In the genomic region with DNA sequence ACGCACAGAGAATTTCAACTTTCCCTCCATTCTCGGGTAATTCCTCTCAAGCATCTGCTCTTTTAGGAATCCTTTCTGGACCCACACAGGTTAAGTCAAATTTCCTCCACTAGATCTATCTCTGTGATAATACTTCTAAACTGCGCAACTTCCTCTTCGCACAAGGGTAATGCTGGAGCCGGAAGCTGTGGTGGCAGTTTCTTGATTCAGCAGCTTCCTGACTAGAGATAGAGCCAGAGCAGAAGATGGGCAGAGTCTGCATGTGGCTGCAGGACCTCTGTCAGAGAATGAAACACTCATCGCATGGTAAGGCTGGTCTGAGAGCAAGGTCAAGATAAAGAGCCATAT, we compare ENCODE assay signal across 8 cellular contexts. TPM values are rescaled to one million over a fixed set of nuclear protein-coding genes. Genes with fewer than 3 reads are reported as not detected.
DNase-seq lines count a peak whose midpoint lies in the region; ATAC-seq and TF ChIP-seq lines count a peak whose summit lies in the region.

No MANE protein-coding gene starts in this region.

- intact Hi-C loops in CD8-positive, alpha-beta T cell (cut with DNase I, micrococcal nuclease): loop anchor here (1.0 to 5.0 kb wide), 8 partner anchors 20 to 130 kb away; a partner anchor contains a TSS
- intact Hi-C loops in left lung (cut with DNase I): no loop called here
- intact Hi-C loops in esophagus muscularis mucosa (cut with DNase I): no loop called here

- no peaks in the 10 kb centered on the region for H3K27me3 ChIP-seq in CD8-positive, alpha-beta T cell (ENCODE audit: insufficient read depth, low read length)
- H3K27me3 ChIP-seq in Karpas-422 (ENCODE audit: low read length) (no peaks in the 10 kb centered on the region), left lung (no peaks in the 10 kb centered on the region), esophagus muscularis mucosa (no peaks in the 10 kb centered on the region)

- CTCF ChIA-PET in CD8-positive, alpha-beta T cell (lab: Charles Lee): interaction anchor here (0.9 to 6.6 kb wide), 7 partner anchors 11 to 130 kb away, joined by 3 to 43 read pairs (median 3); a partner anchor contains a TSS

- peaks cover 15% of the 10 kb centered on the region for H3K36me3 Mint-ChIP-seq in CD8-positive, alpha-beta T cell

- peak overlapping the region; percentile 41 for H3K4me3 ChIP-seq in CD8-positive, alpha-beta T cell (ENCODE audit: low read depth, low read length)
- H3K4me3 ChIP-seq in Karpas-422 (ENCODE audit: low read length): peak overlapping the region; percentile 77
- H3K4me3 ChIP-seq in left lung: peak overlapping the region in 1 of 2 donors; percentile 5
- no peak overlapping the region for H3K4me3 ChIP-seq in esophagus muscularis mucosa

- H3K27ac Mint-ChIP-seq in CD8-positive, alpha-beta T cell: peak overlapping the region; percentile 95

- POLR2A ChIA-PET in CD8-positive, alpha-beta T cell (lab: Charles Lee): interaction anchor here (0.6 to 8.3 kb wide), 15 partner anchors 8 to 182 kb away, joined by 3 to 130 read pairs (median 5); a partner anchor contains a TSS

- H3K27me3 Mint-ChIP-seq in CD8-positive, alpha-beta T cell (ENCODE audit: low read depth): no peaks in the 10 kb centered on the region

- H3K9ac ChIP-seq in Karpas-422 (ENCODE audit: low read length): peak overlapping the region; percentile 79

- H3K9me3 Mint-ChIP-seq in CD8-positive, alpha-beta T cell: no peaks in the 10 kb centered on the region

- DNase-seq in CD8-positive, alpha-beta T cell: peak; percentile 63 to 89 (median 75)
- DNase-seq in Karpas-422 (peak; percentile 93), left lung (peak; percentile 73 to 78), esophagus muscularis mucosa (ENCODE audit: extremely low spot score) (no peak), occipital lobe (lab: John Stamatoyannopoulos, UW) (no peak)
- DNase-seq in activated CD8-positive, alpha-beta memory T cell treated with anti-CD3 and anti-CD28 coated beads, Interleukin-2, amount 50 U/mL, for 4 hours: peak; percentile 69
- peak; percentile 50 to 86 (median 82) for DNase-seq in stimulated activated naive CD4-positive, alpha-beta T cell (lab: John Stamatoyannopoulos, UW)

- no peak for TF ChIP-seq EP300 in esophagus muscularis mucosa (IDR thresholded peaks at IDR 0.05)

- peak overlapping the region; percentile 94 for H3K4me3 Mint-ChIP-seq in CD8-positive, alpha-beta T cell

- no peaks in the 10 kb centered on the region for H4K20me1 ChIP-seq in Karpas-422 (ENCODE audit: insufficient read depth, low read depth, low read length)

- no peaks in the 10 kb centered on the region for H3K36me3 ChIP-seq in CD8-positive, alpha-beta T cell (ENCODE audit: insufficient read depth, low read length)
- H3K36me3 ChIP-seq in Karpas-422 (ENCODE audit: insufficient read depth, low read length) (peaks cover 7% of the 10 kb centered on the region; the same call in 1 of the 2 replicates), left lung (no peaks in the 10 kb centered on the region), esophagus muscularis mucosa (no peaks in the 10 kb centered on the region)

- no peak overlapping the region for H2AFZ ChIP-seq in Karpas-422 (ENCODE audit: low read length)

- peak overlapping the region; percentile 55 for H3K27ac ChIP-seq in CD8-positive, alpha-beta T cell (ENCODE audit: low read depth, low read length)
- H3K27ac ChIP-seq in Karpas-422 (ENCODE audit: low read length): peak overlapping the region; percentile 79
- H3K27ac ChIP-seq in left lung: peak overlapping the region; percentile 39 to 89
- peak overlapping the region in 2 of 4 donors; percentile 30 to 36 for H3K27ac ChIP-seq in esophagus muscularis mucosa (replicated peaks in 1 of 4)

- H3K9me3 ChIP-seq in CD8-positive, alpha-beta T cell (ENCODE audit: low read length): no peaks in the 10 kb centered on the region
- H3K9me3 ChIP-seq in Karpas-422 (ENCODE audit: low read length) (no peaks in the 10 kb centered on the region), left lung (no peaks in the 10 kb centered on the region), esophagus muscularis mucosa (no peaks in the 10 kb centered on the region)

- WGBS in esophagus muscularis mucosa: 75% methylated on average over 6 of the region's 6 CpGs

- peak overlapping the region; percentile 82 for H3K4me2 ChIP-seq in Karpas-422 (ENCODE audit: low read depth, low read length, poor library complexity, severe bottlenecking)

- TF ChIP-seq CTCF in CD8-positive, alpha-beta T cell (IDR thresholded peaks at IDR 0.05): no peak
- no peak for TF ChIP-seq CTCF in left lung (IDR thresholded peaks at IDR 0.05)
- no peak for TF ChIP-seq CTCF in esophagus muscularis mucosa (IDR thresholded peaks at IDR 0.05)

- peaks cover 60% of the 10 kb centered on the region for H3K4me1 ChIP-seq in CD8-positive, alpha-beta T cell (ENCODE audit: insufficient read depth, low read length)
- peaks cover 75% of the 10 kb centered on the region for H3K4me1 ChIP-seq in Karpas-422 (ENCODE audit: low read length)
- H3K4me1 ChIP-seq in left lung: peaks cover 0 to 61% of the 10 kb centered on the region in 2 donors
- H3K4me1 ChIP-seq in esophagus muscularis mucosa: peaks cover 0 to 7% (median 0%) of the 10 kb centered on the region in 4 donors

- TF ChIP-seq POLR2A in esophagus muscularis mucosa (IDR thresholded peaks at IDR 0.05; ENCODE audit: low read depth): no peak

- ATAC-seq in CD8-positive, alpha-beta T cell: peak; percentile 75
- ATAC-seq in GM21447 (IDR thresholded peaks at IDR 0.05; ENCODE audit: unreplicated experiment) (peak; percentile 82), left lung (peak; percentile 85)

- no peaks in the 10 kb centered on the region for H3K9me2 ChIP-seq in Karpas-422 (replicated peaks; ENCODE audit: insufficient read depth, low read length)

- peaks cover 73% of the 10 kb centered on the region for H3K4me1 Mint-ChIP-seq in CD8-positive, alpha-beta T cell (ENCODE audit: low read depth)

- peaks cover 36% of the 10 kb centered on the region for H3K79me2 ChIP-seq in Karpas-422 (ENCODE audit: low read length)

RNA-seq across cellular contexts. Expression of a gene that starts 11.1 kb away (rescaled TPM):
- total RNA-seq in CD8-positive, alpha-beta T cell: 100 to 1,000 TPM; 340 to 348 TPM
- total RNA-seq in Karpas-422 (2014; rRNA removed; shearing (Covaris generic); ENCODE audit: low replicate concordance): 57.4 and 143 TPM in 2 replicates
- 10 to 100 TPM; 28.1 to 37.5 TPM for total RNA-seq in left lung
- 10 to 100 TPM; 23.1 to 28.0 (median 25.4) TPM for total RNA-seq in esophagus muscularis mucosa
- total RNA-seq in occipital lobe: 170 TPM

Comparison
In these comparisons a context has a peak if more than half of its experiments do, and no peak if none do; other contexts are left out.
1. DNase-seq: peak in CD8-positive, alpha-beta T cell (7 of 7), Karpas-422 (single experiment), activated CD8-positive, alpha-beta memory T cell treated with anti-CD3 and anti-CD28 coated beads, Interleukin-2, amount 50 U/mL, for 4 hours (single experiment), left lung (2 of 2) and stimulated activated naive CD4-positive, alpha-beta T cell (6 of 6); none in esophagus muscularis mucosa (single experiment) and occipital lobe (single experiment).
2. H3K4me3 ChIP-seq: peak in CD8-positive, alpha-beta T cell (single experiment) and Karpas-422 (single experiment); none in esophagus muscularis mucosa (0 of 4).
3. intact Hi-C loops: an anchor here in CD8-positive, alpha-beta T cell (1.0 to 5.0 kb wide); none called in left lung and esophagus muscularis mucosa.
4. Peak in every context shown above with its lines, with median percentiles within 50 percentile points of each other: ATAC-seq.